9 cellular contexts compared by ENCODE assay signal in genomic region chr3:100737334-100737733, GRCh38. TPM values are rescaled to one million over a fixed set of nuclear protein-coding genes. Genes with fewer than 3 reads are reported as not detected.
DNase-seq lines count a peak whose midpoint lies in the region; ATAC-seq, FAIRE-seq and TF ChIP-seq lines count a peak whose summit lies in the region.
"Had no signal": no experiment of that assay in that cellular context is flagged by ENCODE, and none has a peak within 500 bp of the region (broad histone marks: within the 10 kb centered on the region; RNA-seq: fewer than 3 reads in every experiment).

No MANE protein-coding gene starts in this region.

- dilution Hi-C loops in keratinocyte (cut with MboI; ENCODE audit: extremely low pct_ligation_motif_present, low sequenced_read_pairs) = no loop called here

- peaks cover 2% of the 10 kb centered on the region for H4K20me1 ChIP-seq in keratinocyte (ENCODE audit: control insufficient read depth, extremely low read depth, insufficient read depth, low read length)

- no peaks in the 10 kb centered on the region for H3K4me1 ChIP-seq in keratinocyte (ENCODE audit: control insufficient read depth, extremely low read depth, insufficient read depth, low read length)

- H3K27ac Mint-ChIP-seq in T-helper 17 cell = no peak overlapping the region
- H3K27ac Mint-ChIP-seq in activated T-helper 17 cell treated with anti-CD3 and anti-CD28 coated beads, Interleukin-2, amount 50 U/mL, for 72 hours = no peak overlapping the region
- H3K27ac Mint-ChIP-seq: T-helper 2 cell treated with Interferon-gamma antibody and Interleukin-4, amounts not matched to agents 5 μg/mL and 100 μg/mL, for 36 hours had no signal

- no peak overlapping the region for H3K4me3 ChIP-seq in keratinocyte (ENCODE audit: control insufficient read depth in 2 of 3, extremely low read depth in 1 of 3, insufficient read depth in 2 of 3, low read depth in 1 of 3, low read length in 3 of 3)

- H3K4me1 Mint-ChIP-seq in T-helper 17 cell = peaks cover 14% of the 10 kb centered on the region
- peaks cover 5% of the 10 kb centered on the region for H3K4me1 Mint-ChIP-seq in activated T-helper 17 cell treated with anti-CD3 and anti-CD28 coated beads, Interleukin-2, amount 50 U/mL, for 72 hours

- H3K4me3 Mint-ChIP-seq in T-helper 17 cell = peak overlapping the region; percentile 12
- no peak overlapping the region for H3K4me3 Mint-ChIP-seq in activated T-helper 17 cell treated with anti-CD3 and anti-CD28 coated beads, Interleukin-2, amount 50 U/mL, for 72 hours
- H3K4me3 Mint-ChIP-seq: T-helper 2 cell treated with Interferon-gamma antibody and Interleukin-4, amounts not matched to agents 5 μg/mL and 100 μg/mL, for 36 hours had no signal

- H3K79me2 ChIP-seq in keratinocyte (ENCODE audit: control insufficient read depth, insufficient read depth, low read length) = peaks cover 40% of the 10 kb centered on the region

- no peaks in the 10 kb centered on the region for H3K27me3 Mint-ChIP-seq in T-helper 17 cell
- H3K27me3 Mint-ChIP-seq in activated T-helper 17 cell treated with anti-CD3 and anti-CD28 coated beads, Interleukin-2, amount 50 U/mL, for 72 hours = no peaks in the 10 kb centered on the region

- no peaks in the 10 kb centered on the region for H3K9me3 Mint-ChIP-seq in activated T-helper 17 cell treated with anti-CD3 and anti-CD28 coated beads, Interleukin-2, amount 50 U/mL, for 72 hours
- H3K9me3 Mint-ChIP-seq: T-helper 2 cell treated with Interferon-gamma antibody and Interleukin-4, amounts not matched to agents 5 μg/mL and 100 μg/mL, for 36 hours had no signal

- ATAC-seq in T-helper 17 cell (no peak), GM18907 (IDR thresholded peaks at IDR 0.05; ENCODE audit: unreplicated experiment) (no peak), GM21447 (IDR thresholded peaks at IDR 0.05; ENCODE audit: unreplicated experiment) (no peak)
- ATAC-seq in activated T-helper 17 cell treated with anti-CD3 and anti-CD28 coated beads, Interleukin-2, amount 50 U/mL, for 72 hours (replicated peaks) = no peak

- peaks cover 16% of the 10 kb centered on the region for H3K36me3 Mint-ChIP-seq in T-helper 17 cell (ENCODE audit: low read depth)
- H3K36me3 Mint-ChIP-seq in activated T-helper 17 cell treated with anti-CD3 and anti-CD28 coated beads, Interleukin-2, amount 50 U/mL, for 72 hours (ENCODE audit: low read depth) = peaks cover 98% of the 10 kb centered on the region

- H2AFZ ChIP-seq in keratinocyte (ENCODE audit: control insufficient read depth, low read length) = no peak overlapping the region

- H3K9me3 ChIP-seq in T-helper 17 cell (ENCODE audit: control insufficient read depth, low read length, poor library complexity, severe bottlenecking) = no peaks in the 10 kb centered on the region
- H3K9me3 ChIP-seq in keratinocyte (ENCODE audit: control insufficient read depth, low read depth, low read length) = no peaks in the 10 kb centered on the region

- peak; percentile 48 for FAIRE-seq in keratinocyte (lab: Jason Lieb, UNC)

- H3K9me1 ChIP-seq in keratinocyte (ENCODE audit: control insufficient read depth, extremely low read depth, insufficient read depth, low read length) = no peaks in the 10 kb centered on the region

- H3K4me2 ChIP-seq in keratinocyte (ENCODE audit: control insufficient read depth, extremely low read depth, insufficient read depth, low read depth, low read length) = no peak overlapping the region

- in situ Hi-C loops in GM13977 (cut with MboI; ENCODE audit: low pct_unique_long_range_greater_than_20kb, low sequenced_read_pairs, unreplicated experiment) = no loop called here

- H3K36me3 ChIP-seq in keratinocyte (ENCODE audit: control insufficient read depth in 2 of 2, extremely low read depth in 1 of 2, insufficient read depth in 2 of 2, low read length in 2 of 2) = peaks cover 26 to 33% of the 10 kb centered on the region in 2 experiments

- TF ChIP-seq CTCF in GM13977 (IDR thresholded peaks at IDR 0.05; ENCODE audit: extremely low read depth, insufficient read depth, missing control alignments) (peak; percentile 29), keratinocyte (optimal IDR thresholded peaks at IDR 0.05 in 1 of 3, IDR thresholded peaks at IDR 0.05 in 1 of 3, conservative IDR thresholded peaks at IDR 0.05 in 1 of 3; ENCODE audit: extremely low read depth in 1 of 3, insufficient read depth in 2 of 3, low read length in 3 of 3) (peak in 2 of 3 experiments; percentile 11 to 39)

- no peaks in the 10 kb centered on the region for H3K27me3 ChIP-seq in keratinocyte (ENCODE audit: control insufficient read depth, extremely low read depth, insufficient read depth, low read length)

- DNase-seq in AG08395 (ENCODE audit: low spot score) (peak; percentile 35), GM13977 (ENCODE audit: low spot score) (no peak), T-helper 17 cell (no peak), keratinocyte (ENCODE audit: low read depth, low spot score) (no peak), islet precursor cell (no peak)

- H3K9ac ChIP-seq in keratinocyte (ENCODE audit: control insufficient read depth, extremely low read depth, insufficient read depth, low read length) = no peak overlapping the region

- H3K27ac ChIP-seq in keratinocyte (ENCODE audit: control insufficient read depth, insufficient read depth, low read length) = no peak overlapping the region

RNA-seq across cellular contexts. Expression of gene TFG, which starts 28.0 kb away (rescaled TPM):
- total RNA-seq in T-helper 17 cell = 10 to 100 TPM; 59.2 to 60.4 TPM
- 110 to 247 TPM (median 177 TPM) in 3 replicates for polyA plus RNA-seq in keratinocyte
- polyA plus RNA-seq in keratinocyte (2011; ENCODE audit: low read depth) = 83.5 TPM
- 159 and 208 TPM in 2 replicates for polyA plus RNA-seq in keratinocyte (2011; cell fraction: cytosol; rRNA removed)
- polyA plus RNA-seq in keratinocyte (2011; cell fraction: nucleus; rRNA removed) = 222 and 244 TPM in 2 replicates
- polyA plus RNA-seq in keratinocyte (2012; ENCODE audit: low replicate concordance) = 98.0 and 133 TPM in 2 replicates
- 58.0 to 97.0 TPM (median 94.7 TPM) in 3 replicates for polyA minus RNA-seq in keratinocyte
- 62.3 TPM for polyA minus RNA-seq in keratinocyte (2011; cell fraction: cytosol; rRNA and poly(A)+ RNA removed)
- polyA minus RNA-seq in keratinocyte (2011; cell fraction: nucleus; rRNA and poly(A)+ RNA removed) = 49.6 and 90.0 TPM in 2 replicates
- total RNA-seq in activated T-helper 17 cell treated with anti-CD3 and anti-CD28 coated beads, Interleukin-2, amount 50 U/mL, for 72 hours = 10 to 100 TPM; 49.5 to 71.8 TPM
